Comparison of ENCODE assay signal across 14 cellular contexts in the genomic region with DNA sequence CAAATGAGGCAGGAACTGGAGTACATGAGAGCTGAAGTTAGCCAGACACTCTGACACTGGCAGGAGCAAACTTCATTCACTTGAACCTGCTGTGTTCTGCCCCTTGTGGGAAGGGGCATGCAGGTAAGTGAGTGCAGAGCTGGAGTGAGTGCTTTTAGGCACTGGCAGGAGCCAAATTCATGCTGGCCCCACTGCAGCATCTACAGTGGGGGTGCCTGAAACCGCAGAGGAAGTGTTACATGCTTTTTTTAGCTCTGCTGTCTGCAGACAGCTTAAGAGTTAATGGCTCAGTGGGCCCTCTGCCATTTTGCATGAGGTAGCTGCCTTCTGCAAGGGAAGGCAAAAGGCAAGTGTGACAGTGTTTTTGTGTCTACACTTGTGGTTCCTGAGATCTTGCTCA.
"Had no signal": no experiment of that assay in that cellular context is flagged by ENCODE, and none has a peak within 500 bp of the region (broad histone marks: within the 10 kb centered on the region; RNA-seq: fewer than 3 reads in every experiment).

No MANE protein-coding gene starts in this region.

- H3K79me2 ChIP-seq: parathyroid adenoma had no signal

- DNase-seq: activated CD8-positive, alpha-beta memory T cell treated with anti-CD3 and anti-CD28 coated beads, Interleukin-2, amount 50 U/mL, for 4 hours; activated CD8-positive, alpha-beta T cell treated with anti-CD3 and anti-CD28 coated beads for 36 hours; activated naive CD4-positive, alpha-beta T cell; activated T-cell treated with anti-CD3 and anti-CD28 coated beads, Interleukin-2, amount 50 U/mL, for 72 hours; glutamatergic neuron; immature natural killer cell; lower lobe of right lung; midbrain; retina; tibial artery had no signal

- H3K4me3 ChIP-seq: ascending aorta, lower lobe of right lung, tibial artery, vagina had no signal

- H3K4me1 Mint-ChIP-seq: immature natural killer cell had no signal

- H3K27ac Mint-ChIP-seq: activated CD8-positive, alpha-beta T cell treated with anti-CD3 and anti-CD28 coated beads for 36 hours; activated T-cell treated with anti-CD3 and anti-CD28 coated beads, Interleukin-2, amount 50 U/mL, for 72 hours; immature natural killer cell had no signal

- H3K9me3 ChIP-seq: vagina had no signal

- H3K27ac ChIP-seq: ascending aorta, lower lobe of right lung, parathyroid adenoma, tibial artery, vagina had no signal

- H3K36me3 ChIP-seq: ascending aorta, lower lobe of right lung, tibial artery, vagina had no signal

- H3K4me1 ChIP-seq: ascending aorta, lower lobe of right lung, parathyroid adenoma, tibial artery, vagina had no signal

- ATAC-seq: activated CD8-positive, alpha-beta T cell treated with anti-CD3 and anti-CD28 coated beads for 36 hours; activated T-cell treated with anti-CD3 and anti-CD28 coated beads, Interleukin-2, amount 50 U/mL, for 72 hours; esophagus mucosa; lower lobe of right lung had no signal

- H3K4me3 Mint-ChIP-seq: activated CD8-positive, alpha-beta T cell treated with anti-CD3 and anti-CD28 coated beads for 36 hours; activated T-cell treated with anti-CD3 and anti-CD28 coated beads, Interleukin-2, amount 50 U/mL, for 72 hours; immature natural killer cell had no signal

- H3K27me3 ChIP-seq: ascending aorta, tibial artery, vagina had no signal
